In the genomic region with DNA sequence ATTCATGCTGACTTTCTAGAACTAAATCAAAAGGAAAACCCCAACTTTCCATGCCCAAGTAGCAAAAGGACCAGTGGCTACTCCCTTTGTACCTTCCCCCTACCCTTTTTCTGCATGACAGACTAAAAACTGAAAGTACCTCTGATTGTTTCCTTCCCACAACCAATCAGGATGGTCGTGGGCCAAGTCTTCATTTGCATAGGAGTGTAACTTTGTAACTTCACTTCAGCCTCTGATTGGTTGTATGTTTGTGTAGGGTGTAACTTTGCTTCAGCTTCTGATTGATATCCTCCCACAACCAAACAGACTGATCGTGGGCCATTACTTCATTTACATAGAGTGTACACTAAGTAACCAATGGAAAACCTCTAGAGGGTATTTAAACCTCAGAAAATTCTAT, we compare ENCODE assay signal across 1 cellular context.
TF ChIP-seq lines count a peak whose summit lies in the region.

No MANE protein-coding gene starts in this region.

TF ChIP-seq in IMR-90, 13 proteins besides CTCF, POLR2A, EP300 and RAD21:
- TF ChIP-seq, protein P1, sequence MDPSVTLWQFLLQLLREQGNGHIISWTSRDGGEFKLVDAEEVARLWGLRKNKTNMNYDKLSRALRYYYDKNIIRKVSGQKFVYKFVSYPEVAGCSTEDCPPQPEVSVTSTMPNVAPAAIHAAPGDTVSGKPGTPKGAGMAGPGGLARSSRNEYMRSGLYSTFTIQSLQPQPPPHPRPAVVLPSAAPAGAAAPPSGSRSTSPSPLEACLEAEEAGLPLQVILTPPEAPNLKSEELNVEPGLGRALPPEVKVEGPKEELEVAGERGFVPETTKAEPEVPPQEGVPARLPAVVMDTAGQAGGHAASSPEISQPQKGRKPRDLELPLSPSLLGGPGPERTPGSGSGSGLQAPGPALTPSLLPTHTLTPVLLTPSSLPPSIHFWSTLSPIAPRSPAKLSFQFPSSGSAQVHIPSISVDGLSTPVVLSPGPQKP (IDR thresholded peaks at IDR 0.05; ENCODE audit: borderline replicate concordance, low read depth, low read length) = no peak
- no peak for TF ChIP-seq CHD1 (IDR thresholded peaks at IDR 0.05; ENCODE audit: low read depth, low read length)
- no peak for TF ChIP-seq MAFK (IDR thresholded peaks at IDR 0.05; ENCODE audit: low read depth, low read length)
- no peak for TF ChIP-seq BHLHE40 (IDR thresholded peaks at IDR 0.05; ENCODE audit: low read depth, low read length)
- no peak for TF ChIP-seq MXI1 (IDR thresholded peaks at IDR 0.05; ENCODE audit: borderline replicate concordance, low read depth, low read length)
- TF ChIP-seq CEBPB (IDR thresholded peaks at IDR 0.05; ENCODE audit: low read depth, low read length) = no peak
- no peak for TF ChIP-seq FOS (IDR thresholded peaks at IDR 0.05; ENCODE audit: low read depth, low read length)
- no peak for TF ChIP-seq NFE2L2 (IDR thresholded peaks at IDR 0.05; ENCODE audit: low read depth, low read length)
- no peak for TF ChIP-seq SMC3 (IDR thresholded peaks at IDR 0.05; ENCODE audit: low read depth, low read length)
- TF ChIP-seq MAZ (IDR thresholded peaks at IDR 0.05; ENCODE audit: borderline replicate concordance, low read depth, low read length) = no peak
- no peak for TF ChIP-seq RFX5 (IDR thresholded peaks at IDR 0.05; ENCODE audit: low read depth, low read length)
- TF ChIP-seq, protein P2, sequence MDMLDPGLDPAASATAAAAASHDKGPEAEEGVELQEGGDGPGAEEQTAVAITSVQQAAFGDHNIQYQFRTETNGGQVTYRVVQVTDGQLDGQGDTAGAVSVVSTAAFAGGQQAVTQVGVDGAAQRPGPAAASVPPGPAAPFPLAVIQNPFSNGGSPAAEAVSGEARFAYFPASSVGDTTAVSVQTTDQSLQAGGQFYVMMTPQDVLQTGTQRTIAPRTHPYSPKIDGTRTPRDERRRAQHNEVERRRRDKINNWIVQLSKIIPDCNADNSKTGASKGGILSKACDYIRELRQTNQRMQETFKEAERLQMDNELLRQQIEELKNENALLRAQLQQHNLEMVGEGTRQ (IDR thresholded peaks at IDR 0.05; ENCODE audit: low read depth, low read length) = no peak
- no peak for TF ChIP-seq RCOR1 (IDR thresholded peaks at IDR 0.05; ENCODE audit: insufficient replicate concordance, low read length)
TF ChIP-seq in IMR-90: peak in this region for 0.
